ENCODE assay signal across 9 cellular contexts in genomic region chr4:176376032-176376614, GRCh38. TPM values are rescaled to one million over a fixed set of nuclear protein-coding genes. Genes with fewer than 3 reads are reported as not detected.
DNase-seq lines count a peak whose midpoint lies in the region; ATAC-seq and FAIRE-seq lines count a peak whose summit lies in the region.
"Had no signal": no experiment of that assay in that cellular context is flagged by ENCODE, and none has a peak within 500 bp of the region (broad histone marks: within the 10 kb centered on the region; RNA-seq: fewer than 3 reads in every experiment).

No MANE protein-coding gene starts in this region.

- FAIRE-seq in colon (lab: Jason Lieb, UNC) = peak; percentile 41

- H3K36me3 Mint-ChIP-seq in stimulated activated memory B cell treated with anti-CD40 and anti-IgM and Interleukin-4, amounts not matched to agents 10 μg/mL and 1 μg/mL and 100 μg/mL, for 72 hours = no peaks in the 10 kb centered on the region

- DNase-seq in NCI-H1092 treated with DMSO at 0.1 percent for 48 hours (lab: John Stamatoyannopoulos, UW) (peak; percentile 28), NCI-H1092 (lab: John Stamatoyannopoulos, UW) (no peak), M059J (ENCODE audit: low read depth) (peak; percentile 15), pons (ENCODE audit: low spot score) (peak; percentile 71)

- H3K4me3 Mint-ChIP-seq in stimulated activated memory B cell treated with anti-CD40 and anti-IgM and Interleukin-4, amounts not matched to agents 10 μg/mL and 1 μg/mL and 100 μg/mL, for 72 hours = no peak overlapping the region
- H3K4me3 Mint-ChIP-seq: T-helper 1 cell treated with Interleukin-12 subunit alpha and Interleukin-12 subunit beta and Interleukin-4 antibody, amounts not matched to agents 30 μg/mL and 1 μg/mL, for 36 hours had no signal

- no peaks in the 10 kb centered on the region for H3K9me3 Mint-ChIP-seq in stimulated activated memory B cell treated with anti-CD40 and anti-IgM and Interleukin-4, amounts not matched to agents 10 μg/mL and 1 μg/mL and 100 μg/mL, for 72 hours
- H3K9me3 Mint-ChIP-seq: T-helper 1 cell treated with Interleukin-12 subunit alpha and Interleukin-12 subunit beta and Interleukin-4 antibody, amounts not matched to agents 30 μg/mL and 1 μg/mL, for 36 hours had no signal

- H3K27me3 Mint-ChIP-seq in stimulated activated memory B cell treated with anti-CD40 and anti-IgM and Interleukin-4, amounts not matched to agents 10 μg/mL and 1 μg/mL and 100 μg/mL, for 72 hours = peaks cover 21% of the 10 kb centered on the region

- no peaks in the 10 kb centered on the region for H3K4me1 Mint-ChIP-seq in stimulated activated memory B cell treated with anti-CD40 and anti-IgM and Interleukin-4, amounts not matched to agents 10 μg/mL and 1 μg/mL and 100 μg/mL, for 72 hours

- no peak overlapping the region for H3K27ac Mint-ChIP-seq in stimulated activated memory B cell treated with anti-CD40 and anti-IgM and Interleukin-4, amounts not matched to agents 10 μg/mL and 1 μg/mL and 100 μg/mL, for 72 hours
- H3K27ac Mint-ChIP-seq: T-helper 1 cell treated with Interleukin-12 subunit alpha and Interleukin-12 subunit beta and Interleukin-4 antibody, amounts not matched to agents 30 μg/mL and 1 μg/mL, for 36 hours had no signal

- ATAC-seq in HG02885 (IDR thresholded peaks at IDR 0.05; ENCODE audit: poor library complexity, unreplicated experiment) (no peak), GM19463 (IDR thresholded peaks at IDR 0.05; ENCODE audit: unreplicated experiment) (no peak)
- no peak for ATAC-seq in stimulated activated memory B cell treated with anti-CD40 and anti-IgM and Interleukin-4, amounts not matched to agents 10 μg/mL and 1 μg/mL and 100 μg/mL, for 72 hours

RNA-seq across cellular contexts. Expression of gene SPCS3, which starts 56.4 kb away (rescaled TPM):
- total RNA-seq in M059J (2014; rRNA removed; shearing (Covaris generic)) = 55.2 and 67.2 TPM in 2 replicates
